10 cellular contexts compared by ENCODE assay signal in the genomic region with DNA sequence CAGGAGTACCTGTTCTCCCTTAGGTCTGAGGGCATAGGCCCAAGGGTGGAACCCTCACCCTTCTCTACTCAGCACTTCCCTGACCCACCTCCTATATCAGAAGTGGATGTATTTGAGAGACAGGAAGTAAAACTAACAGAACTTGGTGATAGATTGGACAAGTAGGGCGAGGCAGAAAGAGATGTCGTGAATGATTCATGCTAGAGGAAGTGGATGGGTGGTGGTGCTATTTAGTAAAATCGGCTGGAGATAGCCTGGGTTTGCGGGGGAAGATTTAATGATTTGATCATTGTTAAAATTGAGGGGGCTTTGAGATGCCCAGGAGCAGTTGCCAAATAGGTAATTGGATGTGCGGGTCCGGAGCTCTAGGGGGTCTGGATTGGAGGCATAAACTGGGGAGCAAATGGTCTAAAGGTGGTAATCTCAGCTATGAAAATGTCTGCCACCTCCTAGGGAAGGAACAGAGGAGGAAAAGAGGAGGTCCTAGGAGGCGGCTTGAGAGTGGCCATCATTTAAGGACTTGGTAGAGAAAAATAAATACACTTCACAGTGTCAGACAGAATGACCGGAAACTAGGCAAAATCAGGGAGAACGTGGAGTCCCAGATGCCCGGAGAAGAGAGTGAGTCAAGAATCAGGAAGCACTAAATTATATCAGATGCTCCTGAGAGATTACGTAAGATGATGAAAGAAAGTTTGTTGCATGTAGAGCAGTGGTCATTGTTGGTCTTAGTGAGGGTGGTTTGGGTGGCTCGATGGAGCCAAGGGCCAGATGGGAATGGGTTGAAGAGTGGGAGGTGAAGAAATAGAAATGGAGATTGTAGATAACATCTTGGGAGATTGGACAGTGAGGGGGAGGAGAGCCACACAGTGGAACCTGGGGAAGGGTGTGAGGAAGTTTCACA.
DNase-seq lines count a peak whose midpoint lies in the region; ATAC-seq and TF ChIP-seq lines count a peak whose summit lies in the region.
"Had no signal": no experiment of that assay in that cellular context is flagged by ENCODE, and none has a peak within 500 bp of the region (broad histone marks: within the 10 kb centered on the region; RNA-seq: fewer than 3 reads in every experiment).

No MANE protein-coding gene starts in this region.

- H3K27me3 ChIP-seq in right atrium auricular region (no peaks in the 10 kb centered on the region), upper lobe of left lung (no peaks in the 10 kb centered on the region)
- H3K27me3 ChIP-seq: hepatocyte had no signal

- no peak overlapping the region for H3K4me3 ChIP-seq in right atrium auricular region
- H3K4me3 ChIP-seq in fibroblast of mammary gland (ENCODE audit: control insufficient read depth, low read depth, low read length): no peak overlapping the region
- H3K4me3 ChIP-seq in upper lobe of left lung: no peak overlapping the region
- H3K4me3 ChIP-seq: hepatocyte had no signal

- TF ChIP-seq POLR2A in upper lobe of left lung (IDR thresholded peaks at IDR 0.05): peak in 1 of 4 donors; percentile 30

- peak overlapping the region in 1 of 2 donors; percentile 20 for H3K27ac ChIP-seq in right atrium auricular region
- H3K27ac ChIP-seq in upper lobe of left lung: peak overlapping the region in 3 of 4 donors; percentile 59 to 65 (median 61)
- H3K27ac ChIP-seq: hepatocyte, parathyroid adenoma had no signal

- no peaks in the 10 kb centered on the region for H3K9me3 ChIP-seq in right atrium auricular region
- H3K9me3 ChIP-seq in upper lobe of left lung: no peaks in the 10 kb centered on the region

- DNase-seq in left ventricle myocardium superior: no peak
- no peak for DNase-seq in right atrium auricular region (ENCODE audit: low spot score)
- DNase-seq in SHP77 treated with DMSO at 0.1 percent for 48 hours (lab: John Stamatoyannopoulos, UW): peak; percentile 45
- DNase-seq in fibroblast of mammary gland (ENCODE audit: low read depth): peak; percentile 88
- DNase-seq in upper lobe of left lung: no peak
- no peak for DNase-seq in NCI-H2171 treated with DMSO at 0.1 percent for 48 hours (lab: John Stamatoyannopoulos, UW)
- DNase-seq in NCI-H510A treated with DMSO at 0.1 percent for 48 hours (lab: John Stamatoyannopoulos, UW): no peak
- no peak for DNase-seq in head of caudate nucleus

- peaks cover 0 to 26% of the 10 kb centered on the region in 2 donors for H3K4me1 ChIP-seq in right atrium auricular region
- H3K4me1 ChIP-seq in upper lobe of left lung: peaks cover 8 to 16% (median 12%) of the 10 kb centered on the region in 4 donors
- H3K4me1 ChIP-seq: parathyroid adenoma had no signal

- H3K36me3 ChIP-seq in right atrium auricular region (no peaks in the 10 kb centered on the region), upper lobe of left lung (no peaks in the 10 kb centered on the region)

- ATAC-seq in left ventricle myocardium superior: peak; percentile 29
- peak; percentile 41 to 73 for ATAC-seq in upper lobe of left lung (ENCODE audit: low FRiP score in 2 of 2)

- no peak for TF ChIP-seq CTCF in right atrium auricular region (IDR thresholded peaks at IDR 0.05)
- TF ChIP-seq CTCF in fibroblast of mammary gland (conservative IDR thresholded peaks at IDR 0.05; ENCODE audit: control insufficient read depth, insufficient read depth, low read depth, low read length): no peak
- TF ChIP-seq CTCF in upper lobe of left lung (IDR thresholded peaks at IDR 0.05): no peak

- intact Hi-C loops in left ventricle myocardium superior (cut with micrococcal nuclease) (no loop called here), head of caudate nucleus (cut with DNase I) (no loop called here)

- peak in 1 of 4 donors; percentile 9 for TF ChIP-seq EP300 in upper lobe of left lung (IDR thresholded peaks at IDR 0.05)

- 39 to 59% methylated on average over 12 of the region's 12 CpGs for WGBS in upper lobe of left lung, 2 donors

Comparison
In these comparisons a context has a peak if more than half of its experiments do, and no peak if none do; other contexts are left out.
1. DNase-seq: peak in SHP77 treated with DMSO at 0.1 percent for 48 hours (single experiment) and fibroblast of mammary gland (single experiment); none in left ventricle myocardium superior (single experiment), right atrium auricular region (single experiment), upper lobe of left lung (0 of 2), NCI-H2171 treated with DMSO at 0.1 percent for 48 hours (single experiment), NCI-H510A treated with DMSO at 0.1 percent for 48 hours (single experiment) and head of caudate nucleus (0 of 42).